ENCODE assay signal across 2 cellular contexts in genomic region chr13:110345701-110346100, GRCh38.
TF ChIP-seq lines count a peak whose summit lies in the region.

No MANE protein-coding gene starts in this region.

TF ChIP-seq in A549, 52 proteins besides CTCF, POLR2A, EP300 and RAD21:
- TF ChIP-seq REST (IDR thresholded peaks at IDR 0.05) (no peak), GATA3 (IDR thresholded peaks at IDR 0.05; ENCODE audit: borderline replicate concordance) (no peak), HES2 (IDR thresholded peaks at IDR 0.05) (no peak), FOSL2 (IDR thresholded peaks at IDR 0.05) (no peak), FOSL2 (CRISPR knock-in tag; IDR thresholded peaks at IDR 0.05) (no peak), JUNB (IDR thresholded peaks at IDR 0.05) (no peak), ZSCAN20 (CRISPR knock-in tag; IDR thresholded peaks at IDR 0.05) (no peak), JUN (IDR thresholded peaks at IDR 0.05) (no peak)

TF ChIP-seq in WTC11, 78 proteins besides CTCF, POLR2A, EP300 and RAD21 (continued from another document):
- TF ChIP-seq FOXP4 (CRISPR knock-in tag; IDR thresholded peaks at IDR 0.05) (no peak), JUN (CRISPR knock-in tag; IDR thresholded peaks at IDR 0.05) (no peak), E2F4 (CRISPR knock-in tag; IDR thresholded peaks at IDR 0.05; ENCODE audit: borderline replicate concordance, low read depth) (no peak), KAT7 (CRISPR knock-in tag; IDR thresholded peaks at IDR 0.05; ENCODE audit: borderline replicate concordance) (no peak), EMX1 (CRISPR knock-in tag; IDR thresholded peaks at IDR 0.05) (no peak)
